33 cellular contexts compared by ENCODE assay signal in genomic region chr17:78568051-78568450, GRCh38. TPM values are rescaled to one million over a fixed set of nuclear protein-coding genes. Genes with fewer than 3 reads are reported as not detected.
"Had no signal": no experiment of that assay in that cellular context is flagged by ENCODE, and none has a peak within 500 bp of the region (broad histone marks: within the 10 kb centered on the region; RNA-seq: fewer than 3 reads in every experiment).

No MANE protein-coding gene starts in this region.

- H3K27ac ChIP-seq: left ventricle myocardium inferior, ovary, prostate gland, stomach, tibial artery, VCaP had no signal

- H3K4me3 ChIP-seq: left ventricle myocardium inferior, lung, ovary, prostate gland, stomach, tibial artery had no signal

- H3K36me3 Mint-ChIP-seq: activated naive CD8-positive, alpha-beta T cell; natural killer cell treated with Interleukin-12 subunit alpha and Interleukin-12 subunit beta and Interleukin-15 and Interleukin-18, amount 100 ng/mL, for 72 hours; stimulated activated memory B cell treated with anti-CD40 and anti-IgM and Interleukin-4, amounts not matched to agents 10 μg/mL and 1 μg/mL and 100 μg/mL, for 72 hours had no signal

- H3K9me3 Mint-ChIP-seq: central memory CD8-positive, alpha-beta T cell; dendritic cell treated with granulocyte-macrophage colony-stimulating factor and Interleukin-4, amounts not matched to agents 40 ng/mL and 50 ng/mL, for 4 days; endodermal cell; natural killer cell treated with Interleukin-12 subunit alpha and Interleukin-12 subunit beta and Interleukin-15 and Interleukin-18, amount 100 ng/mL, for 72 hours; stimulated activated memory B cell treated with anti-CD40 and anti-IgM and Interleukin-4, amounts not matched to agents 10 μg/mL and 1 μg/mL and 100 μg/mL, for 72 hours; T-helper 2 cell treated with Interferon-gamma antibody and Interleukin-4, amounts not matched to agents 5 μg/mL and 100 μg/mL, for 36 hours had no signal

- H3K4me1 Mint-ChIP-seq: central memory CD8-positive, alpha-beta T cell; endodermal cell had no signal

- H3K36me3 ChIP-seq: left ventricle myocardium inferior, ovary, prostate gland, stomach, tibial artery had no signal

- H3K27me3 ChIP-seq: ovary had no signal

- H3K27me3 Mint-ChIP-seq: activated naive CD8-positive, alpha-beta T cell had no signal

- DNase-seq: activated CD4-positive, alpha-beta T cell treated with anti-CD3 and anti-CD28 coated beads for 4 hours; activated CD4-positive, alpha-beta T cell treated with anti-CD3 and anti-CD28 coated beads, Interleukin-2, amount 50 U/mL, for 4 hours; activated effector memory CD4-positive, alpha-beta T cell treated with Interleukin-2 at 50 U/mL for 16 hours; activated naive CD4-positive, alpha-beta T cell treated with Interleukin-2 at 50 U/mL for 16 hours; activated T-cell treated with anti-CD3 and anti-CD28 coated beads for 4 hours; anterior cingulate cortex; endodermal cell; foreskin melanocyte; kidney glomerular epithelial cell; left ventricle myocardium inferior; mesendoderm; ovary; retina; small intestine; stimulated activated CD4-positive, alpha-beta T cell treated with anti-CD3 and anti-CD28 coated beads, Interleukin-1b, Interleukin-23, amount 100 ng/mL, for 48 hours; stimulated activated CD4-positive, alpha-beta T cell treated with anti-CD3 and anti-CD28 coated beads, Interleukin-4, amount 100 ng/mL, for 4 hours; stimulated activated CD8-positive, alpha-beta memory T cell treated with anti-CD3 and anti-CD28 coated beads, Interleukin-4, amount 100 ng/mL, for 48 hours; stomach; tibial artery had no signal

- H3K27ac Mint-ChIP-seq: activated naive CD8-positive, alpha-beta T cell; dendritic cell treated with granulocyte-macrophage colony-stimulating factor and Interleukin-4, amounts not matched to agents 40 ng/mL and 50 ng/mL, for 4 days; endodermal cell; stimulated activated memory B cell treated with anti-CD40 and anti-IgM and Interleukin-4, amounts not matched to agents 10 μg/mL and 1 μg/mL and 100 μg/mL, for 72 hours; T-helper 2 cell treated with Interferon-gamma antibody and Interleukin-4, amounts not matched to agents 5 μg/mL and 100 μg/mL, for 36 hours had no signal

- H3K9me3 ChIP-seq: left ventricle myocardium inferior, ovary, prostate gland, stomach, tibial artery had no signal

- H3K4me1 ChIP-seq: prostate gland, tibial artery had no signal

- ATAC-seq: natural killer cell treated with Interleukin-12 subunit alpha and Interleukin-12 subunit beta and Interleukin-15 and Interleukin-18, amount 100 ng/mL, for 72 hours; sciatic nerve; stimulated activated memory B cell treated with anti-CD40 and anti-IgM and Interleukin-4, amounts not matched to agents 10 μg/mL and 1 μg/mL and 100 μg/mL, for 72 hours had no signal

- FAIRE-seq: bronchial epithelial cell, small intestine had no signal

- H3K4me3 Mint-ChIP-seq: activated naive CD8-positive, alpha-beta T cell; central memory CD8-positive, alpha-beta T cell; dendritic cell treated with granulocyte-macrophage colony-stimulating factor and Interleukin-4, amounts not matched to agents 40 ng/mL and 50 ng/mL, for 4 days; endodermal cell; natural killer cell treated with Interleukin-12 subunit alpha and Interleukin-12 subunit beta and Interleukin-15 and Interleukin-18, amount 100 ng/mL, for 72 hours; stimulated activated memory B cell treated with anti-CD40 and anti-IgM and Interleukin-4, amounts not matched to agents 10 μg/mL and 1 μg/mL and 100 μg/mL, for 72 hours; T-helper 2 cell treated with Interferon-gamma antibody and Interleukin-4, amounts not matched to agents 5 μg/mL and 100 μg/mL, for 36 hours had no signal

RNA-seq across cellular contexts. Expression of gene DNAH17, which starts 9.1 kb away (rescaled TPM):
- total RNA-seq: glomerular endothelial cell, left ventricle myocardium inferior, myocyte, ureter had no signal
